ENCODE assay signal across 22 cellular contexts in the genomic region with DNA sequence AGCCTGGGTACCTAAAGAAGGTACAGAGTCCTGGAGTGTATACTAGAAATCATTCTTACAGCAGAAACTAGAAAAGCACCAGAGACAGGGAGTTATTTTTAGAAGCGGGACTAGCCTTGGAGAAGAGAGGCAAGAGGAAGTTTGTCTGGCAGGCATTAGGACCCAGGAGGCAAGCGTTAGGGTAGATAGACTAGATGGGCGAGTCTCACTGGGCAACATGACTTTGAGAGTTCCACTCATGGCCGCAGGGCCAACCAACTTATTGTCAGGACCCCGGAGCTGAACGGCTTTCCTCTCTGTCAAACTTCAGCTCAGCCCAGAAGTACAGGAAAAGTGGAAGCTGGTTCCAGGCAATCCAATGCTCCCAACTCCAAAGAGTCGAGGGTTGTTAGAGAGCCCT. TPM values are rescaled to one million over a fixed set of nuclear protein-coding genes. Genes with fewer than 3 reads are reported as not detected.
"Had no signal": no experiment of that assay in that cellular context is flagged by ENCODE, and none has a peak within 500 bp of the region (broad histone marks: within the 10 kb centered on the region; RNA-seq: fewer than 3 reads in every experiment).

No MANE protein-coding gene starts in this region.

- DNase-seq: activated CD4-positive, alpha-beta memory T cell treated with anti-CD3 and anti-CD28 coated beads, Interleukin-2, amount 10 ng/mL, durations not matched to agents 7 days and 5 days; activated CD4-positive, alpha-beta T cell treated with anti-CD3 and anti-CD28 coated beads for 36 hours; activated CD4-positive, alpha-beta T cell treated with anti-CD3 and anti-CD28 coated beads, Interleukin-2, amount 50 U/mL, for 1 hour; activated CD8-positive, alpha-beta memory T cell treated with anti-CD3 and anti-CD28 coated beads, Interleukin-2, amount 50 U/mL, for 4 hours; activated effector memory CD4-positive, alpha-beta T cell treated with Interleukin-2 at 50 U/mL for 16 hours; activated naive CD4-positive, alpha-beta T cell treated with Interleukin-2 at 50 U/mL for 16 hours; amygdala; NCI-H1048; NCI-H146; NCI-H187 treated with DMSO at 0.1 percent for 48 hours; NCI-H2081 treated with DMSO at 0.1 percent for 48 hours; NCI-H446; NCI-H524; OCI-M1; Peyer's patch; Right ventricle myocardium superior; T-cell; T-helper 2 cell; T1000; WERI-Rb-1 had no signal

- ATAC-seq: activated CD4-positive, alpha-beta T cell treated with anti-CD3 and anti-CD28 coated beads for 36 hours; activated naive CD4-positive, alpha-beta T cell treated with anti-CD3 and anti-CD28 coated beads, Interleukin-2, amount 50 U/mL, for 72 hours; T-cell had no signal

RNA-seq across cellular contexts. Expression of gene NPR3, which starts 34.1 kb away (rescaled TPM):
- total RNA-seq: activated CD4-positive, alpha-beta memory T cell treated with anti-CD3 and anti-CD28 coated beads, Interleukin-2, amount 10 ng/mL, durations not matched to agents 7 days and 5 days; activated T-helper 1 cell treated with anti-CD3 and anti-CD28 coated beads, Interleukin-12 subunit alpha, Interleukin-12 subunit beta, Interleukin-2, Interleukin-4 antibody, amounts not matched to agents 30 ng/mL and 10 ng/mL and 1 ng/mL, durations not matched to agents 14 hours and 24 hours and 36 hours had no signal
